In genomic region chr6:14969126-14969525, GRCh38 we compare ENCODE assay signal across 28 cellular contexts.
"Had no signal": no experiment of that assay in that cellular context is flagged by ENCODE, and none has a peak within 500 bp of the region (broad histone marks: within the 10 kb centered on the region; RNA-seq: fewer than 3 reads in every experiment).

No MANE protein-coding gene starts in this region.

- H3K4me3 Mint-ChIP-seq: natural killer cell; nephron; neural progenitor cell; stimulated activated effector memory CD8-positive, alpha-beta T cell treated with anti-CD3 and anti-CD28 coated beads, Interleukin-12 subunit alpha, Interleukin-12 subunit beta, amount 100 ng/mL, for 72 hours; stimulated activated naive B cell treated with anti-CD40 and anti-IgM and Interleukin-4, amounts not matched to agents 10 μg/mL and 1 μg/mL and 100 μg/mL, for 72 hours; stimulated activated naive CD8-positive, alpha-beta T cell treated with anti-CD3 and anti-CD28 coated beads, Interleukin-15, Interleukin-2, amounts not matched to agents 100 ng/mL and 50 ng/mL, for 24 hours had no signal

- H3K4me3 ChIP-seq: neural progenitor cell, ovary, psoas muscle, right lobe of liver, sigmoid colon, stomach, thoracic aorta, thyroid gland, tibial nerve, upper lobe of left lung, vagina had no signal

- H3K9me3 Mint-ChIP-seq: stimulated activated effector memory CD8-positive, alpha-beta T cell treated with anti-CD3 and anti-CD28 coated beads, Interleukin-12 subunit alpha, Interleukin-12 subunit beta, amount 100 ng/mL, for 72 hours; stimulated activated naive CD8-positive, alpha-beta T cell treated with anti-CD3 and anti-CD28 coated beads, Interleukin-15, Interleukin-2, amounts not matched to agents 100 ng/mL and 50 ng/mL, for 24 hours had no signal

- H3K4me1 ChIP-seq: parathyroid adenoma, psoas muscle, right lobe of liver, sigmoid colon, stomach, thyroid gland, tibial nerve, upper lobe of left lung, vagina had no signal

- H3K27ac Mint-ChIP-seq: natural killer cell; nephron; neural progenitor cell; progenitor cell of endocrine pancreas; stimulated activated effector memory CD8-positive, alpha-beta T cell treated with anti-CD3 and anti-CD28 coated beads, Interleukin-12 subunit alpha, Interleukin-12 subunit beta, amount 100 ng/mL, for 72 hours; stimulated activated naive B cell treated with anti-CD40 and anti-IgM and Interleukin-4, amounts not matched to agents 10 μg/mL and 1 μg/mL and 100 μg/mL, for 72 hours; stimulated activated naive CD8-positive, alpha-beta T cell treated with anti-CD3 and anti-CD28 coated beads, Interleukin-15, Interleukin-2, amounts not matched to agents 100 ng/mL and 50 ng/mL, for 24 hours had no signal

- H3K36me3 Mint-ChIP-seq: natural killer cell; neural progenitor cell; stimulated activated effector memory CD8-positive, alpha-beta T cell treated with anti-CD3 and anti-CD28 coated beads, Interleukin-12 subunit alpha, Interleukin-12 subunit beta, amount 100 ng/mL, for 72 hours; stimulated activated naive B cell treated with anti-CD40 and anti-IgM and Interleukin-4, amounts not matched to agents 10 μg/mL and 1 μg/mL and 100 μg/mL, for 72 hours had no signal

- H3K27me3 ChIP-seq: neural progenitor cell, ovary, right lobe of liver, sigmoid colon, stomach, thyroid gland, tibial nerve, upper lobe of left lung, vagina had no signal

- H3K4me1 Mint-ChIP-seq: natural killer cell; stimulated activated effector memory CD8-positive, alpha-beta T cell treated with anti-CD3 and anti-CD28 coated beads, Interleukin-12 subunit alpha, Interleukin-12 subunit beta, amount 100 ng/mL, for 72 hours had no signal

- H3K36me3 ChIP-seq: neural progenitor cell, ovary, right lobe of liver, sigmoid colon, stomach, thoracic aorta, thyroid gland, tibial nerve, upper lobe of left lung, vagina had no signal

- H3K4me2 ChIP-seq: neural progenitor cell had no signal

- H2AFZ ChIP-seq: neural progenitor cell, parathyroid adenoma had no signal

- H3K27me3 Mint-ChIP-seq: stimulated activated naive B cell treated with anti-CD40 and anti-IgM and Interleukin-4, amounts not matched to agents 10 μg/mL and 1 μg/mL and 100 μg/mL, for 72 hours; stimulated activated naive CD8-positive, alpha-beta T cell treated with anti-CD3 and anti-CD28 coated beads, Interleukin-15, Interleukin-2, amounts not matched to agents 100 ng/mL and 50 ng/mL, for 24 hours had no signal

- H3K9me3 ChIP-seq: ovary, psoas muscle, right lobe of liver, sigmoid colon, thyroid gland, upper lobe of left lung, vagina had no signal

- H3K79me2 ChIP-seq: parathyroid adenoma had no signal

- H3K27ac ChIP-seq: neural progenitor cell, ovary, parathyroid adenoma, psoas muscle, right lobe of liver, sigmoid colon, stomach, thoracic aorta, thyroid gland, tibial nerve, upper lobe of left lung, vagina had no signal

- H3K9ac ChIP-seq: neural progenitor cell, parathyroid adenoma had no signal

- ATAC-seq: natural killer cell; psoas muscle; right cardiac atrium; right lobe of liver; stimulated activated effector memory CD8-positive, alpha-beta T cell treated with anti-CD3 and anti-CD28 coated beads, Interleukin-12 subunit alpha, Interleukin-12 subunit beta, amount 100 ng/mL, for 72 hours; stimulated activated naive B cell treated with anti-CD40 and anti-IgM and Interleukin-4, amounts not matched to agents 10 μg/mL and 1 μg/mL and 100 μg/mL, for 72 hours had no signal

- DNase-seq: natural killer cell; occipital lobe; ovary; posterior cingulate gyrus; psoas muscle; right cardiac atrium; right lobe of liver; sigmoid colon; small intestine; stimulated activated CD4-positive, alpha-beta T cell treated with anti-CD3 and anti-CD28 coated beads, Interleukin-15, amount 100 ng/mL, for 24 hours; stimulated activated CD4-positive, alpha-beta T cell treated with anti-CD3 and anti-CD28 coated beads, Interleukin-2, amount 100 ng/mL, for 24 hours; stimulated activated CD4-positive, alpha-beta T cell treated with anti-CD3 and anti-CD28 coated beads, Interleukin-2, amount 100 ng/mL, for 48 hours; stimulated activated CD4-positive, alpha-beta T cell treated with anti-CD3 and anti-CD28 coated beads, Interleukin-4, amount 100 ng/mL, for 24 hours; stimulated activated naive B cell treated with anti-CD40 and anti-IgM and Interleukin-4, amounts not matched to agents 10 μg/mL and 1 μg/mL and 100 μg/mL, for 72 hours; stimulated activated naive CD4-positive, alpha-beta T cell treated with Interleukin-2 at 50 U/mL for 16 hours; stomach; thyroid gland; trophoblast cell; upper lobe of left lung had no signal
